23 cellular contexts compared by ENCODE assay signal in genomic region chr13:42671502-42671901, GRCh38.
"Had no signal": no experiment of that assay in that cellular context is flagged by ENCODE, and none has a peak within 500 bp of the region (broad histone marks: within the 10 kb centered on the region; RNA-seq: fewer than 3 reads in every experiment).

No MANE protein-coding gene starts in this region.

- H3K4me3 ChIP-seq: coronary artery, dorsolateral prefrontal cortex, esophagus muscularis mucosa, gastroesophageal sphincter, heart left ventricle, hepatocyte, left lung, lower lobe of right lung, mucosa of descending colon had no signal

- H3K27me3 ChIP-seq: esophagus muscularis mucosa, gastroesophageal sphincter, heart left ventricle, hepatocyte, left lung had no signal

- H2AFZ ChIP-seq: hepatocyte had no signal

- H3K79me2 ChIP-seq: hepatocyte had no signal

- ATAC-seq: foreskin keratinocyte, gastroesophageal sphincter, left lung, lower lobe of right lung, mucosa of descending colon had no signal

- FAIRE-seq: colon, endothelial cell of umbilical vein, frontal cortex, kidney had no signal

- H3K4me1 ChIP-seq: esophagus muscularis mucosa, foreskin keratinocyte, gastroesophageal sphincter, left lung, lower lobe of right lung had no signal

- H3K36me3 ChIP-seq: esophagus muscularis mucosa, gastroesophageal sphincter, heart left ventricle, left lung, lower lobe of right lung had no signal

- H3K27ac ChIP-seq: coronary artery, dorsolateral prefrontal cortex, esophagus muscularis mucosa, foreskin keratinocyte, gastroesophageal sphincter, heart left ventricle, hepatocyte, left lung, lower lobe of right lung had no signal

- DNase-seq: dermis blood vessel endothelial cell; dorsolateral prefrontal cortex; effector CD4-positive, alpha-beta T cell; effector memory CD4-positive, alpha-beta T cell; foreskin keratinocyte; heart left ventricle; hypothalamus; immature natural killer cell; islet precursor cell; kidney; kidney glomerular epithelial cell; left lung; lower lobe of right lung; mesenchymal stem cell; mucosa of descending colon; naive B cell had no signal

- H3K9me3 ChIP-seq: lower lobe of right lung, mucosa of descending colon had no signal

- H3K4me2 ChIP-seq: hepatocyte had no signal
